ENCODE assay signal across 8 cellular contexts in the genomic region with DNA sequence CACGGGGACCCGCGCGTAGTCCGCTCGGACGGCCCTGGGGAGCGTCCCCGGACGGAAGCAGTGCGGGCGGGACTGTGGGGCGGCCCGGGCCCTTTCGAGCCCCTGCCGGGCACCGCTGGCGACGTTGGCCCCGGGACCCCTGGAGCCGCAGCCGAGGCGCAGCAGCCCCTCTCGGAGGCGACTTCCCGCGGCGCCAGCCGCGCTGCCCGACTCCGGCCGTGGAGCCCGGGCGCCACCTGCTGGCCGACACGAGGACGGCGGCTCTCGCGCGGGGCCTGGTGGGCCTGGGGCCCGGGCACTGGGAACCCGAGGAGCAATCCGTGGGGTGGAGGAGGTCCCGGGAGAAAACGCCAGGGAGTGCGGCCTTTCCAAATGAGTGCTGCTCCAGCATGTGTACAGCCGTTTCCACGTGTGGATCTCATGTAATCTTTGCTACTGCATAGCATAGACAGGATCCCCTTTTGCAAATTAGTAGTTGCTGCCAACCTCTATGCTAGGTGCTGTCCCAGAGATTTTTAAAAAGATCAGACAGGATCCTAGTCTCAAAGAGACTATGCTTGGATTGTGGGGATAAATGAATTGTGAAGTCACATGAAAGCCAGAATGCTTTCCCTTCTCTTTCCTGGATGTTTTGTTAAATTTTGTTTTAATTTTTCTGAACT. TPM values are rescaled to one million over a fixed set of nuclear protein-coding genes. Genes with fewer than 3 reads are reported as not detected.
A peak's percentile ranks its signal among the peaks of the same experiment; 100 is the strongest.
DNase-seq lines count a peak whose midpoint lies in the region; ATAC-seq and TF ChIP-seq lines count a peak whose summit lies in the region.

No MANE protein-coding gene starts in this region.

- ATAC-seq in HG02642 (IDR thresholded peaks at IDR 0.05; ENCODE audit: poor library complexity, unreplicated experiment) (peak; percentile 34), HG02840 (IDR thresholded peaks at IDR 0.05; ENCODE audit: low FRiP score, unreplicated experiment) (no peak)

- CTCF ChIA-PET in GM10248 (lab: Yijun Ruan, JAX), result interaction anchor here (1.6 kb wide), 1 partner anchor 1258 kb away, joined by 3 read pairs; no protein-coding TSS in a partner anchor

- POLR2A ChIA-PET in GM10248 (lab: Yijun Ruan, JAX), result no interaction called here

- DNase-seq in GM10248 (ENCODE audit: extremely low spot score), result peak; percentile 83
- peak; percentile 81 for DNase-seq in NCI-H345 (lab: John Stamatoyannopoulos, UW)
- DNase-seq in activated CD4-positive, alpha-beta T cell treated with anti-CD3 and anti-CD28 coated beads, Interleukin-2, amount 50 U/mL, for 4 hours, result peak; percentile 70 to 73
- DNase-seq in ecto neural progenitor cell (ENCODE audit: low spot score), result peak; percentile 93
- peak; percentile 35 to 64 for DNase-seq in lung microvascular endothelial cell (ENCODE audit: low read depth in 2 of 2)
- peak in 2 of 3 donors; percentile 69 to 88 for DNase-seq in stimulated activated CD4-positive, alpha-beta T cell treated with anti-CD3 and anti-CD28 coated beads, TNF-alpha, amount 100 ng/mL, for 1 hour (ENCODE audit: low read depth in 3 of 3, low spot score in 1 of 3)

- TF ChIP-seq CTCF in GM10248 (IDR thresholded peaks at IDR 0.05; ENCODE audit: control extremely low read depth, extremely low read depth, low read depth, missing control alignments), result peak; percentile 90

RNA-seq across cellular contexts. Expression of gene ID2, which starts 4.0 kb away (rescaled TPM):
- 28.1 and 141 TPM in 2 replicates for total RNA-seq in lung microvascular endothelial cell
